Comparison of ENCODE assay signal across 28 cellular contexts in genomic region chr18:58388736-58389135, GRCh38.
"Had no signal": no experiment of that assay in that cellular context is flagged by ENCODE, and none has a peak within 500 bp of the region (broad histone marks: within the 10 kb centered on the region; RNA-seq: fewer than 3 reads in every experiment).

No MANE protein-coding gene starts in this region.

- DNase-seq: activated CD4-positive, alpha-beta T cell treated with anti-CD3 and anti-CD28 coated beads for 4 hours; activated CD4-positive, alpha-beta T cell treated with anti-CD3 and anti-CD28 coated beads, Interleukin-2, amount 50 U/mL, for 4 hours; activated CD4-positive, CD25-positive, alpha-beta regulatory T cell; activated effector memory CD4-positive, alpha-beta T cell treated with Interleukin-2 at 50 U/mL for 16 hours; activated naive CD4-positive, alpha-beta T cell treated with Interleukin-2 at 50 U/mL for 16 hours; activated T-cell treated with anti-CD3 and anti-CD28 coated beads, Interleukin-2, amount 50 U/mL, for 48 hours; anterior cingulate cortex; effector CD4-positive, alpha-beta T cell; esophagus squamous epithelium; foreskin melanocyte; glutamatergic neuron; mammary epithelial cell; naive B cell; ovary; stimulated activated CD4-positive, alpha-beta T cell treated with anti-CD3 and anti-CD28 coated beads, Interleukin-1b, Interleukin-23, amount 100 ng/mL, for 48 hours; stimulated activated CD4-positive, alpha-beta T cell treated with anti-CD3 and anti-CD28 coated beads, Interleukin-4, amount 100 ng/mL, for 4 hours; stimulated activated naive B cell treated with anti-CD40 and anti-IgM and Interleukin-4, amounts not matched to agents 10 μg/mL and 1 μg/mL and 100 μg/mL, for 72 hours; stomach; thyroid gland; upper lobe of right lung had no signal

- H3K9me3 ChIP-seq: esophagus squamous epithelium, ovary, prostate gland, stomach, thyroid gland, upper lobe of right lung had no signal

- H3K4me1 Mint-ChIP-seq: naive B cell; stimulated activated naive B cell treated with anti-CD40 and anti-IgM and Interleukin-4, amounts not matched to agents 10 μg/mL and 1 μg/mL and 100 μg/mL, for 72 hours had no signal

- H3K9me3 Mint-ChIP-seq: mesothelial cell of epicardium; naive B cell; stimulated activated naive B cell treated with anti-CD40 and anti-IgM and Interleukin-4, amounts not matched to agents 10 μg/mL and 1 μg/mL and 100 μg/mL, for 72 hours had no signal

- H3K36me3 ChIP-seq: ovary had no signal

- H3K4me1 ChIP-seq: prostate gland, thyroid gland, upper lobe of right lung had no signal

- H3K27ac ChIP-seq: epithelial cell of prostate, esophagus squamous epithelium, ovary, prostate gland, SK-N-MC, stomach, thyroid gland, upper lobe of right lung had no signal

- ATAC-seq: stimulated activated naive B cell treated with anti-CD40 and anti-IgM and Interleukin-4, amounts not matched to agents 10 μg/mL and 1 μg/mL and 100 μg/mL, for 72 hours; upper lobe of right lung had no signal

- H3K4me3 ChIP-seq: esophagus squamous epithelium, ovary, prostate gland, SK-N-MC, smooth muscle cell, stomach, thyroid gland, upper lobe of right lung had no signal

- H3K4me2 ChIP-seq: smooth muscle cell had no signal

- H3K27ac Mint-ChIP-seq: activated naive CD8-positive, alpha-beta T cell; mesothelial cell of epicardium; naive B cell; stimulated activated naive B cell treated with anti-CD40 and anti-IgM and Interleukin-4, amounts not matched to agents 10 μg/mL and 1 μg/mL and 100 μg/mL, for 72 hours had no signal

- FAIRE-seq: endometrium, islet of Langerhans had no signal

- H3K27me3 ChIP-seq: esophagus squamous epithelium, ovary, stomach, thyroid gland, upper lobe of right lung had no signal

- H3K4me3 Mint-ChIP-seq: activated naive CD8-positive, alpha-beta T cell; mesothelial cell of epicardium; naive B cell; stimulated activated naive B cell treated with anti-CD40 and anti-IgM and Interleukin-4, amounts not matched to agents 10 μg/mL and 1 μg/mL and 100 μg/mL, for 72 hours had no signal

- H3K27me3 Mint-ChIP-seq: activated naive CD8-positive, alpha-beta T cell; naive B cell; stimulated activated naive B cell treated with anti-CD40 and anti-IgM and Interleukin-4, amounts not matched to agents 10 μg/mL and 1 μg/mL and 100 μg/mL, for 72 hours had no signal
